1 cellular context compared by ENCODE assay signal in genomic region chr11:27401760-27402316, GRCh38.
TF ChIP-seq lines count a peak whose summit lies in the region.

No MANE protein-coding gene starts in this region.

TF ChIP-seq in HepG2, 621 proteins besides CTCF, POLR2A, EP300 and RAD21 (continued from another document and continues in another):
- TF ChIP-seq THRA (CRISPR knock-in tag; IDR thresholded peaks at IDR 0.05; ENCODE audit: borderline replicate concordance) (peak; percentile 79; the same call in 1 of the 2 replicates), KDM6A (CRISPR knock-in tag; IDR thresholded peaks at IDR 0.05; ENCODE audit: low read depth) (peak; percentile 65; the same call in 1 of the 2 replicates), SPEN (CRISPR knock-in tag; IDR thresholded peaks at IDR 0.05; ENCODE audit: low read depth) (peak; percentile 56; the same call in 1 of the 2 replicates), ZNF556 (CRISPR knock-in tag; IDR thresholded peaks at IDR 0.05; ENCODE audit: borderline replicate concordance) (peak; percentile 40; the same call in 1 of the 2 replicates), ZGPAT (CRISPR knock-in tag; IDR thresholded peaks at IDR 0.05) (peak; percentile 93), ZNF292 (CRISPR knock-in tag; IDR thresholded peaks at IDR 0.05; ENCODE audit: borderline replicate concordance, low read depth) (peak; percentile 47; the same call in 1 of the 2 replicates), ZNF460 (CRISPR knock-in tag; IDR thresholded peaks at IDR 0.05; ENCODE audit: borderline replicate concordance) (no peak), ZNF441 (CRISPR knock-in tag; IDR thresholded peaks at IDR 0.05; ENCODE audit: borderline replicate concordance) (no peak), NR2F2 (IDR thresholded peaks at IDR 0.05; ENCODE audit: borderline replicate concordance, low read depth) (peak; percentile 77), ZSCAN29 (CRISPR knock-in tag; conservative IDR thresholded peaks at IDR 0.05) (0 out of 2 replicates have a peak, but pooled peaks have one; percentile 32), RCOR2 (CRISPR knock-in tag; IDR thresholded peaks at IDR 0.05) (peak; percentile 56; the same call in 1 of the 2 replicates), RBAK (CRISPR knock-in tag; IDR thresholded peaks at IDR 0.05) (no peak), ZNF362 (CRISPR knock-in tag; IDR thresholded peaks at IDR 0.05; ENCODE audit: borderline replicate concordance) (no peak; the same call in 1 of the 2 replicates), ZBTB7A (CRISPR knock-in tag; IDR thresholded peaks at IDR 0.05) (peak; percentile 19; the same call in 1 of the 2 replicates), SMAD9 (CRISPR knock-in tag; IDR thresholded peaks at IDR 0.05) (0 out of 2 replicates have a peak, but pooled peaks have one; percentile 30), STAG1 (CRISPR knock-in tag; IDR thresholded peaks at IDR 0.05) (peak; percentile 2; the same call in 1 of the 2 replicates), FOXK1 (CRISPR knock-in tag; IDR thresholded peaks at IDR 0.05; ENCODE audit: borderline replicate concordance, low read depth) (peak; percentile 69; the same call in 1 of the 2 replicates), FOXP1 (IDR thresholded peaks at IDR 0.05) (no peak), FOXP1 (CRISPR knock-in tag; IDR thresholded peaks at IDR 0.05) (peak; percentile 66), FOSL1 (CRISPR knock-in tag; IDR thresholded peaks at IDR 0.05; ENCODE audit: borderline replicate concordance) (peak; percentile 93), ZNF414 (CRISPR knock-in tag; IDR thresholded peaks at IDR 0.05) (peak; percentile 49; the same call in 1 of the 2 replicates), HMGXB3 (CRISPR knock-in tag; IDR thresholded peaks at IDR 0.05; ENCODE audit: borderline replicate concordance) (0 out of 2 replicates have a peak, but pooled peaks have one; percentile 56), ZSCAN9 (CRISPR knock-in tag; IDR thresholded peaks at IDR 0.05; ENCODE audit: borderline replicate concordance) (peak; percentile 76; the same call in 1 of the 2 replicates), HNF4G (IDR thresholded peaks at IDR 0.05; ENCODE audit: borderline replicate concordance, low read depth, low read length) (no peak), HNF4G (CRISPR knock-in tag; IDR thresholded peaks at IDR 0.05; ENCODE audit: borderline replicate concordance, low read depth) (peak; percentile 76; the same call in 1 of the 2 replicates), RBM22 (optimal IDR thresholded peaks at IDR 0.05; ENCODE audit: low read length) (no peak), HDAC2 (CRISPR knock-in tag; IDR thresholded peaks at IDR 0.05) (peak; percentile 72), THAP11 (CRISPR knock-in tag; IDR thresholded peaks at IDR 0.05) (peak; percentile 68), HNF1A (IDR thresholded peaks at IDR 0.05; ENCODE audit: low read depth) (peak; percentile 72), HNF1A (CRISPR knock-in tag; IDR thresholded peaks at IDR 0.05; ENCODE audit: borderline replicate concordance) (peak; percentile 90), KAT8 (CRISPR knock-in tag; IDR thresholded peaks at IDR 0.05) (peak; percentile 83), HMG20A (CRISPR knock-in tag; IDR thresholded peaks at IDR 0.05; ENCODE audit: borderline replicate concordance) (peak; percentile 82), ZNF468 (CRISPR knock-in tag; IDR thresholded peaks at IDR 0.05) (no peak), TCF12 (IDR thresholded peaks at IDR 0.05) (no peak), TCF12 (CRISPR knock-in tag; IDR thresholded peaks at IDR 0.05) (0 out of 2 replicates have a peak, but pooled peaks have one; percentile 40), DMAP1 (CRISPR knock-in tag; IDR thresholded peaks at IDR 0.05) (0 out of 2 replicates have a peak, but pooled peaks have one; percentile 42), ZNF331 (CRISPR knock-in tag; IDR thresholded peaks at IDR 0.05) (peak; percentile 48), ISL2 (CRISPR knock-in tag; IDR thresholded peaks at IDR 0.05) (peak; percentile 72), TEAD3 (CRISPR knock-in tag; optimal IDR thresholded peaks at IDR 0.05; ENCODE audit: borderline replicate concordance) (peak; percentile 76), GATAD1 (CRISPR knock-in tag; IDR thresholded peaks at IDR 0.05) (0 out of 2 replicates have a peak, but pooled peaks have one; percentile 28), SNAPC2 (CRISPR knock-in tag; IDR thresholded peaks at IDR 0.05) (0 out of 2 replicates have a peak, but pooled peaks have one; percentile 37), ASH2L (IDR thresholded peaks at IDR 0.05; ENCODE audit: insufficient read length, low read depth, low read length) (peak; percentile 61), HNF4A (CRISPR knock-in tag; IDR thresholded peaks at IDR 0.05) (peak; percentile 38; the same call in 1 of the 2 replicates), TARDBP (CRISPR knock-in tag; IDR thresholded peaks at IDR 0.05) (peak; percentile 57; the same call in 1 of the 2 replicates), NFYB (CRISPR knock-in tag; IDR thresholded peaks at IDR 0.05) (no peak), ARID4A (CRISPR knock-in tag; IDR thresholded peaks at IDR 0.05; ENCODE audit: borderline replicate concordance) (peak; percentile 62; the same call in 1 of the 2 replicates), PPARG (CRISPR knock-in tag; conservative IDR thresholded peaks at IDR 0.05) (peak; percentile 74)
